In genomic region chr12:124938606-124939427, GRCh38 we compare ENCODE assay signal across 7 cellular contexts. TPM values are rescaled to one million over a fixed set of nuclear protein-coding genes. Genes with fewer than 3 reads are reported as not detected.
DNase-seq lines count a peak whose midpoint lies in the region; ATAC-seq and TF ChIP-seq lines count a peak whose summit lies in the region.

No MANE protein-coding gene starts in this region.

- H3K9ac ChIP-seq in liver (ENCODE audit: low read depth in 1 of 2, low read length in 2 of 2) = peak overlapping the region; percentile 47 to 65

- no peaks in the 10 kb centered on the region for H3K27me3 Mint-ChIP-seq in stimulated activated memory B cell treated with anti-CD40 and anti-IgM and Interleukin-4, amounts not matched to agents 10 μg/mL and 1 μg/mL and 100 μg/mL, for 72 hours

- H3K36me3 Mint-ChIP-seq in stimulated activated memory B cell treated with anti-CD40 and anti-IgM and Interleukin-4, amounts not matched to agents 10 μg/mL and 1 μg/mL and 100 μg/mL, for 72 hours = peaks cover 11% of the 10 kb centered on the region

- H3K4me3 Mint-ChIP-seq in stimulated activated memory B cell treated with anti-CD40 and anti-IgM and Interleukin-4, amounts not matched to agents 10 μg/mL and 1 μg/mL and 100 μg/mL, for 72 hours = no peak overlapping the region

- no peaks in the 10 kb centered on the region for H3K9me3 Mint-ChIP-seq in stimulated activated memory B cell treated with anti-CD40 and anti-IgM and Interleukin-4, amounts not matched to agents 10 μg/mL and 1 μg/mL and 100 μg/mL, for 72 hours

- peak; percentile 92 for DNase-seq in SK-N-DZ (ENCODE audit: low spot score)
- DNase-seq in cerebellum (ENCODE audit: low spot score) = peak; percentile 57
- no peak for DNase-seq in germinal center (ENCODE audit: low spot score)

- peaks cover 8 to 27% (median 13%) of the 10 kb centered on the region in 4 donors for H3K4me1 ChIP-seq in liver (ENCODE audit: control insufficient read depth in 4 of 4, insufficient read depth in 4 of 4, low read length in 3 of 4)

- H3K27ac Mint-ChIP-seq in stimulated activated memory B cell treated with anti-CD40 and anti-IgM and Interleukin-4, amounts not matched to agents 10 μg/mL and 1 μg/mL and 100 μg/mL, for 72 hours = no peak overlapping the region

- no peaks in the 10 kb centered on the region for H3K27me3 ChIP-seq in liver (ENCODE audit: control insufficient read depth in 4 of 4, insufficient read depth in 4 of 4, low read length in 3 of 4)

- no peaks in the 10 kb centered on the region for H3K9me3 ChIP-seq in liver (ENCODE audit: control insufficient read depth in 4 of 4, low read length in 3 of 4)

- H3K27ac ChIP-seq in liver (ENCODE audit: low read depth in 1 of 2, low read length in 2 of 2) = peak overlapping the region; percentile 93 to 94

- peak; percentile 32 for TF ChIP-seq CTCF in liver (IDR thresholded peaks at IDR 0.05; ENCODE audit: low read depth, low read length, missing input control)

- H3K4me3 ChIP-seq in liver (ENCODE audit: low read depth in 1 of 3, low read length in 3 of 3) = peak overlapping the region in 1 of 3 donors; percentile 28

- peak; percentile 47 for TF ChIP-seq POLR2A in GM18526 (IDR thresholded peaks at IDR 0.05; ENCODE audit: extremely low read depth, insufficient read length)

- TF ChIP-seq RAD21 in liver (IDR thresholded peaks at IDR 0.05) = peak; percentile 58 to 72

- ATAC-seq in HG02970 (IDR thresholded peaks at IDR 0.05; ENCODE audit: low FRiP score, unreplicated experiment) = peak; percentile 34
- peak; percentile 52 for ATAC-seq in stimulated activated memory B cell treated with anti-CD40 and anti-IgM and Interleukin-4, amounts not matched to agents 10 μg/mL and 1 μg/mL and 100 μg/mL, for 72 hours

- WGBS in liver = 5% methylated on average over 22 of the region's 22 CpGs

- peaks cover 8% of the 10 kb centered on the region for H3K4me1 Mint-ChIP-seq in stimulated activated memory B cell treated with anti-CD40 and anti-IgM and Interleukin-4, amounts not matched to agents 10 μg/mL and 1 μg/mL and 100 μg/mL, for 72 hours

- no peaks in the 10 kb centered on the region for H3K36me3 ChIP-seq in liver (ENCODE audit: control insufficient read depth in 4 of 4, insufficient read depth in 3 of 4, low read depth in 1 of 4, low read length in 3 of 4)

TF ChIP-seq in liver, 16 proteins besides CTCF, POLR2A, EP300 and RAD21:
- TF ChIP-seq REST (IDR thresholded peaks at IDR 0.05) (no peak), YY1 (IDR thresholded peaks at IDR 0.05) (no peak), FOXA1 (IDR thresholded peaks at IDR 0.05) (no peak), EGR1 (IDR thresholded peaks at IDR 0.05; ENCODE audit: low read depth in 2 of 2) (peak; percentile 89), RXRA (IDR thresholded peaks at IDR 0.05) (no peak), SP1 (IDR thresholded peaks at IDR 0.05) (no peak), JUND (IDR thresholded peaks at IDR 0.05) (no peak), HNF4A (conservative IDR thresholded peaks at IDR 0.05) (peak in 1 of 2 donors; percentile 3)

RNA-seq across cellular contexts. Expression of gene UBC, which starts 24.4 kb away (rescaled TPM):
- polyA plus RNA-seq in SK-N-DZ (2014; cell fraction: cytosol; rRNA removed) = 942 and 1,012 TPM in 2 replicates
- polyA plus RNA-seq in SK-N-DZ (2014; cell fraction: nucleus; rRNA removed) = 520 and 534 TPM in 2 replicates
- total RNA-seq in cerebellum (507 TPM), liver (100 to 1,000 TPM; 503 to 624 TPM)
- 100 to 1,000 TPM; 385 to 434 TPM for polyA plus RNA-seq in liver

RNA-seq across cellular contexts. Expression of gene DHX37, which starts 50.1 kb away (rescaled TPM):
- polyA plus RNA-seq in SK-N-DZ (2014; cell fraction: cytosol; rRNA removed) = 27.1 and 27.2 TPM in 2 replicates
- polyA plus RNA-seq in SK-N-DZ (2014; cell fraction: nucleus; rRNA removed) = 29.1 and 34.6 TPM in 2 replicates
- total RNA-seq in cerebellum (8.6 TPM), liver (1 to 10 TPM; 6.9 to 8.6 TPM)
- 1 to 10 TPM; 2.3 to 6.1 TPM for polyA plus RNA-seq in liver

RNA-seq across cellular contexts. Expression of gene BRI3BP, which starts 54.6 kb away (rescaled TPM):
- 21.7 and 25.6 TPM in 2 replicates for polyA plus RNA-seq in SK-N-DZ (2014; cell fraction: cytosol; rRNA removed)
- polyA plus RNA-seq in SK-N-DZ (2014; cell fraction: nucleus; rRNA removed) = 7.5 and 8.1 TPM in 2 replicates
- 11.6 TPM for total RNA-seq in cerebellum
- total RNA-seq in liver = 10 to 100 TPM in 1 of 2 donors, 1 to 10 TPM in 1; 6.0 to 15.3 TPM
- 1 to 10 TPM; 2.4 to 3.3 TPM for polyA plus RNA-seq in liver
